7 cellular contexts compared by ENCODE assay signal in the genomic region with DNA sequence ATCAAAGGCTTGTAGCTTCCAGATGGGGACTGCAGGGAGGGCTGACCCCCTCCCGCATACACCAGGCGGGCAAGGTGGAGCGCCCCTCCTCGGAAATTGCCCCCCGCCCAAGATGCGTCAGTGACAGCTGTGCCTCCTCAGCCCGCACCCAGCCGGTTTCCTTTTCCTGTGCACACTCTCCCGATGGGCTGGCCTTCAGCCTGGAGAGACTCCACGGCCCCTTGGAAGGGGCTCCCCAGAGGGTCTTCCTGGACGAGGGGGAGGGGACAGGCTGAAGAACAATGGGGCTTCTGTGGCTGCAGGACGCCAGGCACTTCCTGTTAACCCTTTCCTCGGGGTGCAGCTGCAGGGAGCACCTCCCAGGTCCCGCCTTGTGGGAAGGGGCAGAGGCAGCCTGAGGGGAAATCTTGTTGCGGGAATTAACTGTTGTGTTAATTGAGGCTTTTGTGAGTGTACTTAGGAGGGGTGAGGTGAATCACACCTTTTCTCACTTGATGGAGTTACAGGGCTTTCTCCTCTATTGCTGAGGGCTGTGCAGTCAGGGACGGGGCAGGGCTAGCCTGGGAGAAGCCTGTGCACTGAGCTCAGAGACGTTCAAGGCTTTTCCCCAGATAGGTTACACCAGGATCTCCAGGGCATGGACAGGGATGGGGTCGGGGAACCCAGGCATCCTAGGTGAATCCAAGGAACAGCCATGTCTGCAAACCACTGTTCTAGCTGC. TPM values are rescaled to one million over a fixed set of nuclear protein-coding genes. Genes with fewer than 3 reads are reported as not detected.
DNase-seq lines count a peak whose midpoint lies in the region; ATAC-seq and TF ChIP-seq lines count a peak whose summit lies in the region.

No MANE protein-coding gene starts in this region.

- no peaks in the 10 kb centered on the region for H3K27me3 Mint-ChIP-seq in activated T-cell treated with anti-CD3 and anti-CD28 coated beads, Interleukin-2, amount 50 U/mL, for 24 hours
- no peaks in the 10 kb centered on the region for H3K27me3 Mint-ChIP-seq in natural killer cell (ENCODE audit: low read depth in 2 of 2)

- peak overlapping the region; percentile 2 for H3K4me3 ChIP-seq in fibroblast of mammary gland (ENCODE audit: control insufficient read depth, low read depth, low read length)

- TF ChIP-seq CTCF in fibroblast of mammary gland (conservative IDR thresholded peaks at IDR 0.05; ENCODE audit: control insufficient read depth, insufficient read depth, low read depth, low read length) (no peak), natural killer cell (IDR thresholded peaks at IDR 0.05) (no peak)

- H3K4me1 Mint-ChIP-seq in activated T-cell treated with anti-CD3 and anti-CD28 coated beads, Interleukin-2, amount 50 U/mL, for 24 hours (ENCODE audit: low read depth), result peaks cover 81% of the 10 kb centered on the region
- peaks cover 51 to 74% of the 10 kb centered on the region in 2 donors for H3K4me1 Mint-ChIP-seq in natural killer cell

- H3K27ac Mint-ChIP-seq in activated T-cell treated with anti-CD3 and anti-CD28 coated beads, Interleukin-2, amount 50 U/mL, for 24 hours, result peak overlapping the region; percentile 94
- peak overlapping the region; percentile 92 to 95 for H3K27ac Mint-ChIP-seq in natural killer cell

- peak in 1 of 3 donors; percentile 4 for ATAC-seq in natural killer cell
- ATAC-seq in GM19023 (IDR thresholded peaks at IDR 0.05; ENCODE audit: unreplicated experiment), result no peak

- intact Hi-C loops in natural killer cell (cut with micrococcal nuclease), result no loop called here

- DNase-seq in H4 (ENCODE audit: low spot score) (peak; percentile 91), NCI-H510A treated with DMSO at 0.1 percent for 48 hours (lab: John Stamatoyannopoulos, UW) (peak; percentile 78), fibroblast of mammary gland (ENCODE audit: low read depth) (no peak), natural killer cell (no peak), NCI-H345 (lab: John Stamatoyannopoulos, UW) (no peak)
- DNase-seq in activated T-cell treated with anti-CD3 and anti-CD28 coated beads, Interleukin-2, amount 50 U/mL, for 24 hours, result peak; percentile 67

- H3K4me3 Mint-ChIP-seq in activated T-cell treated with anti-CD3 and anti-CD28 coated beads, Interleukin-2, amount 50 U/mL, for 24 hours, result peak overlapping the region; percentile 67
- H3K4me3 Mint-ChIP-seq in natural killer cell, result peak overlapping the region; percentile 86

- no peaks in the 10 kb centered on the region for H3K9me3 Mint-ChIP-seq in activated T-cell treated with anti-CD3 and anti-CD28 coated beads, Interleukin-2, amount 50 U/mL, for 24 hours
- no peaks in the 10 kb centered on the region for H3K9me3 Mint-ChIP-seq in natural killer cell

- peaks cover 1% of the 10 kb centered on the region for H3K36me3 Mint-ChIP-seq in activated T-cell treated with anti-CD3 and anti-CD28 coated beads, Interleukin-2, amount 50 U/mL, for 24 hours (ENCODE audit: low read depth)
- H3K36me3 Mint-ChIP-seq in natural killer cell, result no peaks in the 10 kb centered on the region

RNA-seq across cellular contexts. Expression of a gene that starts 14.3 kb away (rescaled TPM):
- 6.4 and 14.6 TPM in 2 replicates for total RNA-seq in H4 (2014; rRNA removed; shearing (Covaris generic))
- total RNA-seq in natural killer cell, result 1,000 to 10,000 TPM in 1 of 3 donors, 100 to 1,000 TPM in 2; 668 to 1,112 (median 949) TPM

RNA-seq across cellular contexts. Expression of a gene that starts 14.4 kb away (rescaled TPM):
- total RNA-seq in H4 (2014; rRNA removed; shearing (Covaris generic)), result 68.5 and 94.4 TPM in 2 replicates
- total RNA-seq in natural killer cell, result 10 to 100 TPM; 39.2 to 46.9 (median 42.0) TPM

RNA-seq across cellular contexts. Expression of a gene that starts 46.5 kb away (rescaled TPM):
- total RNA-seq in H4 (2014; rRNA removed; shearing (Covaris generic)), result 46.2 and 55.0 TPM in 2 replicates
- total RNA-seq in natural killer cell, result 10 to 100 TPM; 41.2 to 48.7 (median 43.4) TPM

RNA-seq across cellular contexts. Expression of a gene that starts 48.0 kb away (rescaled TPM):
- 22.5 and 35.1 TPM in 2 replicates for total RNA-seq in H4 (2014; rRNA removed; shearing (Covaris generic))
- 10 to 100 TPM; 33.8 to 48.5 (median 42.2) TPM for total RNA-seq in natural killer cell

Comparison
In these comparisons a context has a peak if more than half of its experiments do, and no peak if none do; other contexts are left out.
1. DNase-seq: peak in H4 (single experiment), NCI-H510A treated with DMSO at 0.1 percent for 48 hours (single experiment) and activated T-cell treated with anti-CD3 and anti-CD28 coated beads, Interleukin-2, amount 50 U/mL, for 24 hours (single experiment); none in fibroblast of mammary gland (single experiment), natural killer cell (single experiment) and NCI-H345 (single experiment).
2. RNA of a gene that starts 14.3 kb away (total RNA-seq): 668 to 1,112 TPM in natural killer cell; 6.4 to 14.6 TPM in H4; every median in the first group is over 10 times any median in the second.